In genomic region chr14:38124496-38124895, GRCh38 we compare ENCODE assay signal across 17 cellular contexts.
DNase-seq lines count a peak whose midpoint lies in the region; ATAC-seq and TF ChIP-seq lines count a peak whose summit lies in the region.
"Had no signal": no experiment of that assay in that cellular context is flagged by ENCODE, and none has a peak within 500 bp of the region (broad histone marks: within the 10 kb centered on the region; RNA-seq: fewer than 3 reads in every experiment).

No MANE protein-coding gene starts in this region.

- no peak for ATAC-seq in GM21576 (IDR thresholded peaks at IDR 0.05; ENCODE audit: unreplicated experiment)
- ATAC-seq: Panc1, SK-N-SH treated with all-trans-retinoic acid at 6 μM for 48 hours had no signal

- no peak for TF ChIP-seq CTCF in neural crest cell (conservative IDR thresholded peaks at IDR 0.05)

- peak; percentile 52 for DNase-seq in DMS153 treated with DMSO at 0.1 percent for 48 hours (lab: John Stamatoyannopoulos, UW; ENCODE audit: unreplicated experiment)
- DNase-seq in DMS153 (lab: John Stamatoyannopoulos, UW): no peak
- DNase-seq in OCI-M1 (lab: John Stamatoyannopoulos, UW): peak; percentile 92
- DNase-seq in immature natural killer cell: no peak
- DNase-seq in neural crest cell (ENCODE audit: low read depth, low spot score): no peak
- DNase-seq in SHP77 treated with DMSO at 0.1 percent for 48 hours (lab: John Stamatoyannopoulos, UW): no peak
- DNase-seq in NCI-H2196 (lab: John Stamatoyannopoulos, UW; ENCODE audit: unreplicated experiment): no peak
- DNase-seq: Caco-2, DMS79 treated with DMSO at 0.1 percent for 48 hours, GF-D8, NCI-H1930, NCI-H2227 treated with DMSO at 0.1 percent for 48 hours, NCI-H526 treated with DMSO at 0.1 percent for 48 hours, Right ventricle myocardium superior had no signal

- H3K27ac Mint-ChIP-seq in immature natural killer cell (peak overlapping the region; percentile 22 to 75 (median 62)), neural crest cell (ENCODE audit: unreplicated experiment) (peak overlapping the region; percentile 13)

- no peaks in the 10 kb centered on the region for H3K27me3 Mint-ChIP-seq in immature natural killer cell (ENCODE audit: low read depth in 3 of 3)
- peaks cover 2% of the 10 kb centered on the region for H3K27me3 Mint-ChIP-seq in neural crest cell (ENCODE audit: low read depth)

- H3K4me1 Mint-ChIP-seq in immature natural killer cell: peaks cover 51% of the 10 kb centered on the region in 2 donors
- H3K4me1 Mint-ChIP-seq in neural crest cell: no peaks in the 10 kb centered on the region

- peak overlapping the region in 2 of 5 donors; percentile 21 to 22 for H3K4me3 Mint-ChIP-seq in immature natural killer cell
- no peak overlapping the region for H3K4me3 Mint-ChIP-seq in neural crest cell

- H3K36me3 Mint-ChIP-seq in immature natural killer cell: no peaks in the 10 kb centered on the region
- H3K36me3 Mint-ChIP-seq in neural crest cell (ENCODE audit: low read depth): no peaks in the 10 kb centered on the region

- H3K9me3 Mint-ChIP-seq in immature natural killer cell (no peaks in the 10 kb centered on the region), neural crest cell (no peaks in the 10 kb centered on the region)

Comparison
In these comparisons a context has a peak if more than half of its experiments do, and no peak if none do; other contexts are left out.
1. DNase-seq: peak in DMS153 treated with DMSO at 0.1 percent for 48 hours (single experiment) and OCI-M1 (single experiment); none in DMS153 (single experiment), immature natural killer cell (0 of 3), neural crest cell (single experiment), SHP77 treated with DMSO at 0.1 percent for 48 hours (single experiment) and NCI-H2196 (single experiment).